ENCODE assay signal across 1 cellular context in the genomic region with DNA sequence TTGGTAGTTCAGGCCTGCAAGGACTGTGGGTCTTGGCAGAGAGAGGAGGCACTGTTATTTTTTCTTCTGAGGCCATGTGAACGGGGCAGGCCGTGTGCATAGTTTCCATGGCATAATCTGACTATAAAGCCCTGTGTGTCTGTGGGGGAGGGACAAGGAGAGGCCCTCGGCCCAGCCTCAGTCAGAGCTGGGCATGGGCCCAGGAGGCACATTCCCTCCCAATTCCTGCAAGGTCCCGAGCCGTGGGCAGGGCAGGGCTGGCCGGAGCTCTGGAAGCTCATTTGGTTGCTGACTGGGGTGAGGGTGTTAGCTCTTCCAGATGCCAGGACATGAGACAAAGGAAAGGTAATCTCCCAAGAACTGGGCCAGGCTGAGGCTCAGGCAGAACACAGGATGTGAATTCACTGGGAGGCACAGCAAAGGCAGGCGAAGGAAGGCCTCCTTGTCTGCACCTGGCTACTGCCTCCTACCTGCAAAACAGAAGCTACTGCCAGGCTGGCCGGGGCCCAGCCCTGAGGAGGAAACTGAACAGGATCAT.
TF ChIP-seq lines count a peak whose summit lies in the region.

No MANE protein-coding gene starts in this region.

TF ChIP-seq in HepG2, 621 proteins besides CTCF, POLR2A, EP300 and RAD21:
- TF ChIP-seq, protein P1, sequence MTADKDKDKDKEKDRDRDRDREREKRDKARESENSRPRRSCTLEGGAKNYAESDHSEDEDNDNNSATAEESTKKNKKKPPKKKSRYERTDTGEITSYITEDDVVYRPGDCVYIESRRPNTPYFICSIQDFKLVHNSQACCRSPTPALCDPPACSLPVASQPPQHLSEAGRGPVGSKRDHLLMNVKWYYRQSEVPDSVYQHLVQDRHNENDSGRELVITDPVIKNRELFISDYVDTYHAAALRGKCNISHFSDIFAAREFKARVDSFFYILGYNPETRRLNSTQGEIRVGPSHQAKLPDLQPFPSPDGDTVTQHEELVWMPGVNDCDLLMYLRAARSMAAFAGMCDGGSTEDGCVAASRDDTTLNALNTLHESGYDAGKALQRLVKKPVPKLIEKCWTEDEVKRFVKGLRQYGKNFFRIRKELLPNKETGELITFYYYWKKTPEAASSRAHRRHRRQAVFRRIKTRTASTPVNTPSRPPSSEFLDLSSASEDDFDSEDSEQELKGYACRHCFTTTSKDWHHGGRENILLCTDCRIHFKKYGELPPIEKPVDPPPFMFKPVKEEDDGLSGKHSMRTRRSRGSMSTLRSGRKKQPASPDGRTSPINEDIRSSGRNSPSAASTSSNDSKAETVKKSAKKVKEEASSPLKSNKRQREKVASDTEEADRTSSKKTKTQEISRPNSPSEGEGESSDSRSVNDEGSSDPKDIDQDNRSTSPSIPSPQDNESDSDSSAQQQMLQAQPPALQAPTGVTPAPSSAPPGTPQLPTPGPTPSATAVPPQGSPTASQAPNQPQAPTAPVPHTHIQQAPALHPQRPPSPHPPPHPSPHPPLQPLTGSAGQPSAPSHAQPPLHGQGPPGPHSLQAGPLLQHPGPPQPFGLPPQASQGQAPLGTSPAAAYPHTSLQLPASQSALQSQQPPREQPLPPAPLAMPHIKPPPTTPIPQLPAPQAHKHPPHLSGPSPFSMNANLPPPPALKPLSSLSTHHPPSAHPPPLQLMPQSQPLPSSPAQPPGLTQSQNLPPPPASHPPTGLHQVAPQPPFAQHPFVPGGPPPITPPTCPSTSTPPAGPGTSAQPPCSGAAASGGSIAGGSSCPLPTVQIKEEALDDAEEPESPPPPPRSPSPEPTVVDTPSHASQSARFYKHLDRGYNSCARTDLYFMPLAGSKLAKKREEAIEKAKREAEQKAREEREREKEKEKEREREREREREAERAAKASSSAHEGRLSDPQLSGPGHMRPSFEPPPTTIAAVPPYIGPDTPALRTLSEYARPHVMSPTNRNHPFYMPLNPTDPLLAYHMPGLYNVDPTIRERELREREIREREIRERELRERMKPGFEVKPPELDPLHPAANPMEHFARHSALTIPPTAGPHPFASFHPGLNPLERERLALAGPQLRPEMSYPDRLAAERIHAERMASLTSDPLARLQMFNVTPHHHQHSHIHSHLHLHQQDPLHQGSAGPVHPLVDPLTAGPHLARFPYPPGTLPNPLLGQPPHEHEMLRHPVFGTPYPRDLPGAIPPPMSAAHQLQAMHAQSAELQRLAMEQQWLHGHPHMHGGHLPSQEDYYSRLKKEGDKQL (CRISPR knock-in tag; IDR thresholded peaks at IDR 0.05; ENCODE audit: low read depth), result no peak
- no peak for TF ChIP-seq ZNF275 (CRISPR knock-in tag; IDR thresholded peaks at IDR 0.05; ENCODE audit: borderline replicate concordance)
